ENCODE assay signal across 28 cellular contexts in the genomic region with DNA sequence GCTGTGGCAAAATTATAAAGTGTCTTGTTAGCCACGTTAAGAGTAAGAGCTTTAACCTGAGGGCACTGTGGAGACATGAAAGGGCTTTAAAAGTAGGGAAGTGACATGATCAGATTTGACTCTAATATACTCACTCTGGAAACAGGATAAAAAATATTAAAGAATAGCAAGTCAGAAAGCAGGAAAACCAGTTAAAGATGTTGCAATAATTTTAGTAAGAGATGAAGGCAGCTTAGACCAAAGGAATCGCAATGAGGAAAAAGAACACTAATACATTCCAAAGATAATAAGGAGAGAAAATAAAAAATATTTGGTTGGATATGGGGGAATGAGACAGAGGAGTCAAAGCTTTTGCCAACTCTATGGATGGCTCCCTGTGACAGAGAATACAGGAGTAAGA.
"Had no signal": no experiment of that assay in that cellular context is flagged by ENCODE, and none has a peak within 500 bp of the region (broad histone marks: within the 10 kb centered on the region; RNA-seq: fewer than 3 reads in every experiment).

No MANE protein-coding gene starts in this region.

- H3K27me3 Mint-ChIP-seq: activated CD4-positive, alpha-beta memory T cell treated with anti-CD3 and anti-CD28 coated beads, Interleukin-2, amount 10 ng/mL, durations not matched to agents 7 days and 5 days; activated CD4-positive, alpha-beta T cell treated with anti-CD3 and anti-CD28 coated beads, Interleukin-2, amount 10 ng/mL, durations not matched to agents 7 days and 5 days; central memory CD8-positive, alpha-beta T cell; effector memory CD8-positive, alpha-beta T cell; stimulated activated naive B cell treated with anti-CD40 and anti-IgM and Interleukin-4, amounts not matched to agents 10 μg/mL and 1 μg/mL and 100 μg/mL, for 72 hours had no signal

- H3K9me3 Mint-ChIP-seq: activated naive CD4-positive, alpha-beta T cell treated with anti-CD3 and anti-CD28 coated beads, Interleukin-2, amount 50 U/mL, for 72 hours; activated T-cell treated with anti-CD3 and anti-CD28 coated beads, Interleukin-2, amount 50 U/mL, for 4 hours; central memory CD8-positive, alpha-beta T cell; effector memory CD8-positive, alpha-beta T cell; nephron had no signal

- H3K4me3 Mint-ChIP-seq: activated CD4-positive, alpha-beta memory T cell treated with anti-CD3 and anti-CD28 coated beads, Interleukin-2, amount 10 ng/mL, durations not matched to agents 7 days and 5 days; activated CD4-positive, alpha-beta T cell treated with anti-CD3 and anti-CD28 coated beads, Interleukin-2, amount 10 ng/mL, durations not matched to agents 7 days and 5 days; activated T-cell treated with anti-CD3 and anti-CD28 coated beads, Interleukin-2, amount 50 U/mL, for 4 hours; central memory CD8-positive, alpha-beta T cell; effector memory CD8-positive, alpha-beta T cell; nephron; stimulated activated naive B cell treated with anti-CD40 and anti-IgM and Interleukin-4, amounts not matched to agents 10 μg/mL and 1 μg/mL and 100 μg/mL, for 72 hours had no signal

- DNase-seq: activated CD4-positive, alpha-beta memory T cell treated with anti-CD3 and anti-CD28 coated beads, Interleukin-2, amount 10 ng/mL, durations not matched to agents 7 days and 5 days; activated CD4-positive, alpha-beta T cell treated with anti-CD3 and anti-CD28 coated beads for 1 hour; activated CD4-positive, alpha-beta T cell treated with anti-CD3 and anti-CD28 coated beads, Interleukin-2, amount 10 ng/mL, durations not matched to agents 7 days and 5 days; activated CD8-positive, alpha-beta memory T cell treated with anti-CD3 and anti-CD28 coated beads, Interleukin-2, amount 50 U/mL, for 48 hours; activated T-cell treated with anti-CD3 and anti-CD28 coated beads, Interleukin-2, amount 50 U/mL, for 4 hours; amniotic stem cell; effector memory CD8-positive, alpha-beta T cell; esophagus squamous epithelium; left cardiac atrium; left ventricle myocardium superior; ovary; retina; stimulated activated CD4-positive, alpha-beta T cell treated with anti-CD3 and anti-CD28 coated beads, Interleukin-15, amount 100 ng/mL, for 24 hours; stimulated activated CD4-positive, alpha-beta T cell treated with anti-CD3 and anti-CD28 coated beads, Interleukin-2, amount 100 ng/mL, for 24 hours; stimulated activated naive B cell treated with anti-CD40 and anti-IgM and Interleukin-4, amounts not matched to agents 10 μg/mL and 1 μg/mL and 100 μg/mL, for 72 hours; stomach; T-helper 2 cell; thyroid gland; upper lobe of left lung had no signal

- H3K4me3 ChIP-seq: coronary artery, esophagus squamous epithelium, gastroesophageal sphincter, hepatocyte, ovary, prostate gland, stomach, thyroid gland, upper lobe of left lung, vagina had no signal

- H3K4me1 Mint-ChIP-seq: activated CD4-positive, alpha-beta memory T cell treated with anti-CD3 and anti-CD28 coated beads, Interleukin-2, amount 10 ng/mL, durations not matched to agents 7 days and 5 days; activated CD4-positive, alpha-beta T cell treated with anti-CD3 and anti-CD28 coated beads, Interleukin-2, amount 10 ng/mL, durations not matched to agents 7 days and 5 days; nephron; stimulated activated naive B cell treated with anti-CD40 and anti-IgM and Interleukin-4, amounts not matched to agents 10 μg/mL and 1 μg/mL and 100 μg/mL, for 72 hours had no signal

- H3K27ac Mint-ChIP-seq: activated CD4-positive, alpha-beta memory T cell treated with anti-CD3 and anti-CD28 coated beads, Interleukin-2, amount 10 ng/mL, durations not matched to agents 7 days and 5 days; activated CD4-positive, alpha-beta T cell treated with anti-CD3 and anti-CD28 coated beads, Interleukin-2, amount 10 ng/mL, durations not matched to agents 7 days and 5 days; activated naive CD4-positive, alpha-beta T cell treated with anti-CD3 and anti-CD28 coated beads, Interleukin-2, amount 50 U/mL, for 72 hours; activated T-helper 2 cell treated with anti-CD3 and anti-CD28 coated beads, Interferon-gamma antibody, Interleukin-2, Interleukin-4, amounts not matched to agents 10 μg/mL and 5 μg/mL and 100 μg/mL, durations not matched to agents 14 hours and 24 hours and 36 hours; effector memory CD8-positive, alpha-beta T cell; nephron had no signal

- ATAC-seq: activated naive CD4-positive, alpha-beta T cell treated with anti-CD3 and anti-CD28 coated beads, Interleukin-2, amount 50 U/mL, for 72 hours; activated T-cell treated with anti-CD3 and anti-CD28 coated beads, Interleukin-2, amount 50 U/mL, for 4 hours; effector memory CD8-positive, alpha-beta T cell; gastroesophageal sphincter; left cardiac atrium; left ventricle myocardium superior; stimulated activated naive B cell treated with anti-CD40 and anti-IgM and Interleukin-4, amounts not matched to agents 10 μg/mL and 1 μg/mL and 100 μg/mL, for 72 hours had no signal
